Comparison of ENCODE assay signal across 10 cellular contexts in the genomic region with DNA sequence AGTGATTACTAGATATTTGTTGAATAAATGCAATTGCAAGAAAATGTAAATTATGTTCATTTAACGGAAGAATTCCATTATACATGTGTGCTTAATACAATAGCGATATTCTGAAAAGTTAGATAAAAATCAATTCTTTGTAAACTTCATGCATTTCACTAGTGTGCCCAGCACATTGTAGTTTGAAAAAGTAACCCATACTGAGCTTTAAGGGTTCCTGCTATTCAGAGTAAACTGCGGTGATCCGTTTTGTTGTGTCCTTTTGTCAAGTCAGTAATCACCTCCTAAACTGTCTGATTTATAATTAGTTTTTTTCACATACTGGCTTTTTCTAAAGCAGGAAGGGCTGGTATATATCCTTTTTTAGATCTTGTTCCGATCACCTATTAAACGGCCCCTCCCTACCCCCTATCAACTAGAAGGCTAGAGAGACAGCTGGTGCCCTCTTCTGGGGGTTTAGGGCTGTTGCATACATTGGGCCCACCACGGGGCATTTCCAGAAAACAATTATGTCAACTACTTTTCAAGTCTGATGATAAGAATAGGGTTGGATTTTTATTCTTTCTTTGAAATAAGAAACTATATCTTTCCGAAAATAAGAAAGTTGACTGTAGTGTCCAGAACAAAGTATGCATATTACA. TPM values are rescaled to one million over a fixed set of nuclear protein-coding genes. Genes with fewer than 3 reads are reported as not detected.
DNase-seq lines count a peak whose midpoint lies in the region; ATAC-seq, FAIRE-seq and TF ChIP-seq lines count a peak whose summit lies in the region.
"Had no signal": no experiment of that assay in that cellular context is flagged by ENCODE, and none has a peak within 500 bp of the region (broad histone marks: within the 10 kb centered on the region; RNA-seq: fewer than 3 reads in every experiment).

No MANE protein-coding gene starts in this region.

- H3K27me3 ChIP-seq in pancreas, result peaks cover 0 to 15% (median 4%) of the 10 kb centered on the region in 4 donors
- H3K27me3 ChIP-seq: neutrophil had no signal

- no TSS peak for BruUV-seq in OCI-LY7 (replicated peaks; lab: Mats Ljungman, UMichigan)

- DNase-seq in D721Med (ENCODE audit: insufficient read length, low spot score), result no peak
- DNase-seq in OCI-LY7 (ENCODE audit: low spot score), result peak; percentile 16
- peak; percentile 38 for DNase-seq in fibroblast of mammary gland (ENCODE audit: low read depth)
- peak in 2 of 6 donors; percentile 5 to 18 for DNase-seq in pancreas

- no peaks in the 10 kb centered on the region for H3K79me2 ChIP-seq in OCI-LY7 (ENCODE audit: insufficient read depth, low read depth, low read length)

- intact Hi-C loops in OCI-LY7 (cut with micrococcal nuclease; ENCODE audit: unreplicated experiment), result loop anchor here (10.0 kb wide), 1 partner anchor 209 kb away; no protein-coding TSS in a partner anchor
- intact Hi-C loops in pancreas (cut with DNase I), result loop anchor here in 1 of 3 donors (10.0 kb wide), 1 partner anchor 159 kb away; no protein-coding TSS in a partner anchor

- WGBS in pancreas, 2 donors, result 22 to 24% methylated on average over 8 of the region's 8 CpGs

- POLR2A ChIA-PET in OCI-LY7 (lab: Charles Lee), result no interaction called here

- no peaks in the 10 kb centered on the region for H3K9me2 ChIP-seq in OCI-LY7 (ENCODE audit: insufficient read depth, low read length)

- no peak overlapping the region for H2AFZ ChIP-seq in OCI-LY7 (ENCODE audit: low read length)

- TF ChIP-seq CTCF in D721Med (IDR thresholded peaks at IDR 0.05; ENCODE audit: insufficient read depth, missing control alignments), result peak; percentile 42
- peak; percentile 67 for TF ChIP-seq CTCF in OCI-LY7 (conservative IDR thresholded peaks at IDR 0.05; ENCODE audit: low read length)
- TF ChIP-seq CTCF in fibroblast of mammary gland (conservative IDR thresholded peaks at IDR 0.05; ENCODE audit: control insufficient read depth, insufficient read depth, low read depth, low read length), result peak; percentile 66
- TF ChIP-seq CTCF in pancreas (IDR thresholded peaks at IDR 0.05), result peak in 2 of 4 donors; percentile 31 to 43

- H3K4me1 ChIP-seq in OCI-LY7 (ENCODE audit: insufficient read depth, low read length, poor library complexity, severe bottlenecking) (no peaks in the 10 kb centered on the region), pancreas (no peaks in the 10 kb centered on the region)

- H3K27ac ChIP-seq in OCI-LY7 (ENCODE audit: low read depth, low read length, poor library complexity, severe bottlenecking) (no peak overlapping the region), pancreas (no peak overlapping the region)
- H3K27ac ChIP-seq: neutrophil had no signal

- CTCF ChIA-PET in OCI-LY7 (lab: Charles Lee; ENCODE audit: unreplicated experiment), result no interaction called here

- H3K9me3 ChIP-seq in OCI-LY7 (ENCODE audit: low read length), result no peaks in the 10 kb centered on the region
- H3K9me3 ChIP-seq in pancreas, result no peaks in the 10 kb centered on the region
- H3K9me3 ChIP-seq: neutrophil had no signal

- H3K4me3 ChIP-seq in OCI-LY7 (ENCODE audit: low read depth, low read length, poor library complexity, severe bottlenecking) (no peak overlapping the region), fibroblast of mammary gland (ENCODE audit: control insufficient read depth, low read depth, low read length) (no peak overlapping the region), pancreas (no peak overlapping the region)

- peak; percentile 44 for ATAC-seq in GM19468 (IDR thresholded peaks at IDR 0.05; ENCODE audit: extremely low read depth, unreplicated experiment)
- ATAC-seq in pancreas, result peak in 3 of 4 donors; percentile 58 to 77 (median 72)
- ATAC-seq in GM21576 (IDR thresholded peaks at IDR 0.05; ENCODE audit: unreplicated experiment), result no peak
- ATAC-seq in HG03139 (IDR thresholded peaks at IDR 0.05; ENCODE audit: unreplicated experiment), result no peak
- no peak for ATAC-seq in HG02885 (IDR thresholded peaks at IDR 0.05; ENCODE audit: poor library complexity, unreplicated experiment)

- no peaks in the 10 kb centered on the region for H4K20me1 ChIP-seq in OCI-LY7 (ENCODE audit: insufficient read depth, low read length)

- no peaks in the 10 kb centered on the region for H3K36me3 ChIP-seq in OCI-LY7 (ENCODE audit: insufficient read depth, low read length)
- H3K36me3 ChIP-seq in pancreas, result no peaks in the 10 kb centered on the region
- H3K36me3 ChIP-seq: neutrophil had no signal

- FAIRE-seq in D721Med (lab: Jason Lieb, UNC) (no peak), pancreas (lab: Jason Lieb, UNC) (peak; percentile 93)

- H3K4me2 ChIP-seq in OCI-LY7 (ENCODE audit: low read length), result no peak overlapping the region

RNA-seq across cellular contexts. Expression of a gene that starts 7.0 kb away (rescaled TPM):
- total RNA-seq in OCI-LY7 (2014; rRNA removed; shearing (Covaris generic)), result not detected in 2 replicates
- total RNA-seq in OCI-LY7 (2022) (not detected in 2 replicates), pancreas (not detected)
- polyA plus RNA-seq in pancreas, result not detected
- total RNA-seq: T-helper 2 cell treated with Interferon-gamma antibody and Interleukin-4, amounts not matched to agents 100 ng/mL and 5 ng/mL, for 36 hours had no signal

Comparison
In these comparisons a context has a peak if more than half of its experiments do, and no peak if none do; other contexts are left out.
1. ATAC-seq: peak in GM19468 (single experiment) and pancreas (3 of 4); none in GM21576 (single experiment), HG03139 (single experiment) and HG02885 (single experiment).